Comparison of ENCODE assay signal across 26 cellular contexts in the genomic region with DNA sequence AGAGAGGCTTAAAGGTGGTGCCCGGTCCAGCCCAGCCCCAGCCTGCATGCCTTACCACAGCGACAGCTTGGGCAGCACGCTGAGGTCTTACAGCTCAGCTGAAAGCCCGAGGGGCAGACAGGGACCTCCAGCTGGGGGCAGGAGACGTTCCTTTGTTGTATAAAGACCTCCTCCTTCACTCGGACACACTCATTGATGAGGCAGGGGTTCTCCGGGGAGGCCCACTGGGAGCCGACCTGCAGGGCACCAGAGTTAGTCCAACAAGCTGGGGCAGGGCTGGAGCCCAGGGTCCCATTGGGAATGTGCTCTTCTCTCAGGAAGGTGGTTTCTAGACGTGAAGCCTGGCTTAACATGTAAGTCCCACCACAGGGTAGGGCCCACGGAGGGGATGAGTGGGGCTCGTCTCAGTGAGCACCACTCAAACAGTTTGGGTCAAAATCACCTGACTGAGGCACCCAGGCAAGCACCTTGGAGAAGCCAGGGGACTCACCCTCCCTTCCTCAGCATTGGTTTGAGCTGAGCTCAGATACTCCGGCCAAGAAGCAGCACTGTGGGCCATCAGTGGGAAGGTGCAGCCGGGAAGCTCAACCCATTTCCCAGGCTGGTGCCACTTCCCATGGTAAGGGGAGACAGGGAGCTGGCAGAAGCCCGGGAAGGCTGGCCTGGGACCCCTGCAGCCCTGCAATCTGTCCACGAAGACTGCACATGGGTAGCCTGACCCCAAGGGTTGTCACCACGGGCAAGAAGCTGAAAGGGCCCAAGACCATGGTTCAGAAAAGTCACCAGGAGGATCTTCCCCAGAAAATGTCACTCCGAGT. TPM values are rescaled to one million over a fixed set of nuclear protein-coding genes. Genes with fewer than 3 reads are reported as not detected.
"Had no signal": no experiment of that assay in that cellular context is flagged by ENCODE, and none has a peak within 500 bp of the region (broad histone marks: within the 10 kb centered on the region; RNA-seq: fewer than 3 reads in every experiment).

No MANE protein-coding gene starts in this region.

- H3K27ac ChIP-seq: breast epithelium, SK-N-MC had no signal

- DNase-seq: activated B cell treated with CpG ODN at 0.5 μM for 24 hours; activated CD4-positive, alpha-beta T cell treated with anti-CD3 and anti-CD28 coated beads for 1 hour; activated CD4-positive, alpha-beta T cell treated with anti-CD3 and anti-CD28 coated beads, Interleukin-2, amount 10 ng/mL, durations not matched to agents 24 days and 14 days; activated CD4-positive, alpha-beta T cell treated with anti-CD3 and anti-CD28 coated beads, Interleukin-2, amount 50 U/mL, for 48 hours; activated CD8-positive, alpha-beta memory T cell treated with anti-CD3 and anti-CD28 coated beads, Interleukin-2, amount 10 ng/mL, durations not matched to agents 7 days and 5 days; activated effector memory CD4-positive, alpha-beta T cell treated with Interleukin-2 at 50 U/mL for 16 hours; activated naive CD4-positive, alpha-beta T cell; activated T-cell treated with anti-CD3 and anti-CD28 coated beads, Interleukin-2, amount 50 U/mL, for 24 hours; aorta; caudate nucleus; Kasumi-1; NCI-H1105 treated with DMSO at 0.1 percent for 48 hours; NCI-H1436 treated with DMSO at 0.1 percent for 48 hours; NCI-H187; NCI-H2081; NCI-H526; NCI-H82; SIG-M5; T-cell; T-helper 2 cell; T1000 had no signal

- H3K4me1 ChIP-seq: breast epithelium had no signal

- H3K9me3 ChIP-seq: breast epithelium had no signal

- H3K36me3 ChIP-seq: breast epithelium had no signal

- H3K27me3 ChIP-seq: breast epithelium had no signal

- ATAC-seq: activated CD8-positive, alpha-beta memory T cell treated with anti-CD3 and anti-CD28 coated beads, Interleukin-2, amount 10 ng/mL, durations not matched to agents 7 days and 5 days; T-cell had no signal

- H3K4me3 ChIP-seq: breast epithelium, SK-N-MC had no signal

RNA-seq across cellular contexts. Expression of gene ANO2, which starts 24.3 kb away (rescaled TPM):
- total RNA-seq: activated B cell treated with CpG ODN at 0.5 μM for 24 hours; activated CD4-positive, alpha-beta T cell treated with anti-CD3 and anti-CD28 coated beads, Interleukin-2, amount 10 ng/mL, durations not matched to agents 24 days and 14 days; activated CD8-positive, alpha-beta memory T cell treated with anti-CD3 and anti-CD28 coated beads, Interleukin-2, amount 10 ng/mL, durations not matched to agents 7 days and 5 days; activated T-helper 1 cell treated with anti-CD3 and anti-CD28 coated beads, Interleukin-12 subunit alpha, Interleukin-12 subunit beta, Interleukin-2, Interleukin-4 antibody, amounts not matched to agents 30 ng/mL and 10 ng/mL and 1 ng/mL, durations not matched to agents 14 hours and 24 hours and 36 hours; NCI-H460; OCI-LY7; T-cell had no signal
